ENCODE assay signal across 11 cellular contexts in the genomic region with DNA sequence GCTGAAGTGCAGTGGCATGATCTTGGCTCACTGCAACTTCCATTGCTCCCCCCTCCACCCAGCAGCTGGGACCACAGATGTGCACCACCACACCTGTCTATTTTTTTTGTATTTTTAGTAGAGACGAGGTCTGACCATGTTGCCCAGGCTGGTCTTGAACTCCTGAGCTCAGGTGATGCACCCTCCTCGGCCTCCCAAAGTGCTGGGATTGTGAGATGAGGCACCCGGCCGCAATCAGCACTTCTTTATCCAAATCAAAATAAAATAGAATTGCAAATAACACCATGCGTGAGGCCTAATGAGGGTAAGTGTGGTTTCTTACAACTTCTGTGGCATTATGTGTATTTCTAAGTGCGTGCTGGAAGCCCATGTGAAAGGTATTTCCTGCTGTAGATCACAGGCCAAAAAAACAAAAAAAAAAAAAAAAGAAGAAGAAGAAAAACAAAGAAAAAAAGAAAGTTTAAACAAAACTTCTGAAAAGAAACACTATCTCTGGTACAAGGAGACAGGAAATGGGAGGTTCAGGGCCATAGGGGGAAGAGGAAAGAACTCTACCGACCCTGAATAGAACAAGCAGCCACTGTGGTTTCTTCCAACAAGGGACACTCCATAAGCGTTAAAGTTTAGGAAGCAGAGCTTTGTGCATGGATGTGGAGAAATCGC. TPM values are rescaled to one million over a fixed set of nuclear protein-coding genes. Genes with fewer than 3 reads are reported as not detected.
A peak's percentile ranks its signal among the peaks of the same experiment; 100 is the strongest.
DNase-seq lines count a peak whose midpoint lies in the region; ATAC-seq and TF ChIP-seq lines count a peak whose summit lies in the region.
"Had no signal": no experiment of that assay in that cellular context is flagged by ENCODE, and none has a peak within 500 bp of the region (broad histone marks: within the 10 kb centered on the region; RNA-seq: fewer than 3 reads in every experiment).

No MANE protein-coding gene starts in this region.

- H3K36me3 ChIP-seq in iPS-20b (ENCODE audit: insufficient read depth, low read depth, low read length) (peaks cover 8% of the 10 kb centered on the region), stomach (peaks cover 0 to 2% (median 0%) of the 10 kb centered on the region in 4 donors)

- no peak for TF ChIP-seq POLR2A in stomach (IDR thresholded peaks at IDR 0.05)

- 52 to 57% (median 53%) methylated on average over 9 of the region's 9 CpGs for WGBS in stomach, 5 donors

- H3K9me3 ChIP-seq in iPS-20b (ENCODE audit: insufficient read depth, low read depth, low read length), result no peaks in the 10 kb centered on the region; the same call in 1 of the 2 replicates
- no peaks in the 10 kb centered on the region for H3K9me3 ChIP-seq in stomach

- H3K27me3 Mint-ChIP-seq in WTC11 (ENCODE audit: low read depth), result peaks cover 2% of the 10 kb centered on the region; the same call in 1 of the 2 replicates

- peaks cover 8% of the 10 kb centered on the region for H3K36me3 Mint-ChIP-seq in WTC11

- H3K4me3 ChIP-seq in iPS-20b (ENCODE audit: low read length), result no peak overlapping the region
- no peak overlapping the region for H3K4me3 ChIP-seq in stomach

- H3K27me3 ChIP-seq in iPS-20b (ENCODE audit: insufficient read depth, low read length), result no peaks in the 10 kb centered on the region
- H3K27me3 ChIP-seq in stomach, result no peaks in the 10 kb centered on the region

- peaks cover 50% of the 10 kb centered on the region for H3K4me1 Mint-ChIP-seq in WTC11

- H3K27ac Mint-ChIP-seq in WTC11, result peak overlapping the region; percentile 86

- CTCF ChIA-PET in WTC11 (lab: Charles Lee), result interaction anchor here (0.7 to 1.7 kb wide), 5 partner anchors 16 to 70 kb away, joined by 3 to 9 read pairs (median 4); no protein-coding TSS in a partner anchor

- DNase-seq in SKM-1 (lab: John Stamatoyannopoulos, UW; ENCODE audit: unreplicated experiment) (peak; percentile 18), SKM-1 treated with dmso at 0.1 percent for 144 hours (lab: John Stamatoyannopoulos, UW; ENCODE audit: unreplicated experiment) (no peak), WTC11 (ENCODE audit: low spot score) (no peak), stomach (no peak), cerebellum (ENCODE audit: low spot score) (no peak)
- DNase-seq in stimulated activated CD4-positive, alpha-beta T cell treated with anti-CD3 and anti-CD28 coated beads, Interleukin-15, amount 100 ng/mL, for 24 hours, result no peak
- DNase-seq: NCI-H524 had no signal

- peak overlapping the region; percentile 15; the same call in 1 of the 2 replicates for H3K4me3 Mint-ChIP-seq in WTC11

- no peak for ATAC-seq in WTC11
- no peak for ATAC-seq in GM21526 (IDR thresholded peaks at IDR 0.05; ENCODE audit: low FRiP score, unreplicated experiment)

- peaks cover 19% of the 10 kb centered on the region for H3K4me1 ChIP-seq in iPS-20b (ENCODE audit: insufficient read depth, low read length)
- H3K4me1 ChIP-seq in stomach, result peaks cover 36 to 75% (median 65%) of the 10 kb centered on the region in 4 donors

- H3K9ac ChIP-seq in iPS-20b (ENCODE audit: low read depth, low read length), result peak overlapping the region; percentile 53; the same call in 1 of the 2 replicates

- H3K27ac ChIP-seq in iPS-20b (ENCODE audit: low read length) (peak overlapping the region; percentile 67), stomach (peak overlapping the region in 4 of 5 donors; percentile 35 to 99 (median 98))

- TF ChIP-seq EP300 in stomach (IDR thresholded peaks at IDR 0.05), result no peak

- intact Hi-C loops in stomach (cut with DNase I; ENCODE audit: low total_unique reads), result no loop called here

- POLR2A ChIA-PET in WTC11 (lab: Charles Lee), result interaction anchor here (0.7 kb wide), 4 partner anchors 37 to 932 kb away, joined by 3 to 7 read pairs (median 4); a partner anchor contains a TSS

- TF ChIP-seq CTCF in WTC11 (IDR thresholded peaks at IDR 0.05), result no peak
- TF ChIP-seq CTCF in stomach (IDR thresholded peaks at IDR 0.05), result no peak

- H3K9me3 Mint-ChIP-seq in WTC11, result no peaks in the 10 kb centered on the region

TF ChIP-seq in WTC11, 78 proteins besides CTCF, POLR2A, EP300 and RAD21 (continues in another document):
- no peak for TF ChIP-seq JAZF1 (CRISPR knock-in tag; IDR thresholded peaks at IDR 0.05)
- TF ChIP-seq, protein P1, sequence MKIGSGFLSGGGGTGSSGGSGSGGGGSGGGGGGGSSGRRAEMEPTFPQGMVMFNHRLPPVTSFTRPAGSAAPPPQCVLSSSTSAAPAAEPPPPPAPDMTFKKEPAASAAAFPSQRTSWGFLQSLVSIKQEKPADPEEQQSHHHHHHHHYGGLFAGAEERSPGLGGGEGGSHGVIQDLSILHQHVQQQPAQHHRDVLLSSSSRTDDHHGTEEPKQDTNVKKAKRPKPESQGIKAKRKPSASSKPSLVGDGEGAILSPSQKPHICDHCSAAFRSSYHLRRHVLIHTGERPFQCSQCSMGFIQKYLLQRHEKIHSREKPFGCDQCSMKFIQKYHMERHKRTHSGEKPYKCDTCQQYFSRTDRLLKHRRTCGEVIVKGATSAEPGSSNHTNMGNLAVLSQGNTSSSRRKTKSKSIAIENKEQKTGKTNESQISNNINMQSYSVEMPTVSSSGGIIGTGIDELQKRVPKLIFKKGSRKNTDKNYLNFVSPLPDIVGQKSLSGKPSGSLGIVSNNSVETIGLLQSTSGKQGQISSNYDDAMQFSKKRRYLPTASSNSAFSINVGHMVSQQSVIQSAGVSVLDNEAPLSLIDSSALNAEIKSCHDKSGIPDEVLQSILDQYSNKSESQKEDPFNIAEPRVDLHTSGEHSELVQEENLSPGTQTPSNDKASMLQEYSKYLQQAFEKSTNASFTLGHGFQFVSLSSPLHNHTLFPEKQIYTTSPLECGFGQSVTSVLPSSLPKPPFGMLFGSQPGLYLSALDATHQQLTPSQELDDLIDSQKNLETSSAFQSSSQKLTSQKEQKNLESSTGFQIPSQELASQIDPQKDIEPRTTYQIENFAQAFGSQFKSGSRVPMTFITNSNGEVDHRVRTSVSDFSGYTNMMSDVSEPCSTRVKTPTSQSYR (CRISPR knock-in tag; IDR thresholded peaks at IDR 0.05), result no peak
- TF ChIP-seq ZNF263 (CRISPR knock-in tag; IDR thresholded peaks at IDR 0.05; ENCODE audit: low read depth), result no peak
- no peak for TF ChIP-seq ATF1 (CRISPR knock-in tag; IDR thresholded peaks at IDR 0.05)
- no peak for TF ChIP-seq ZNF121 (CRISPR knock-in tag; IDR thresholded peaks at IDR 0.05)
- no peak for TF ChIP-seq ZNF416 (CRISPR knock-in tag; IDR thresholded peaks at IDR 0.05)
- TF ChIP-seq, protein P2, sequence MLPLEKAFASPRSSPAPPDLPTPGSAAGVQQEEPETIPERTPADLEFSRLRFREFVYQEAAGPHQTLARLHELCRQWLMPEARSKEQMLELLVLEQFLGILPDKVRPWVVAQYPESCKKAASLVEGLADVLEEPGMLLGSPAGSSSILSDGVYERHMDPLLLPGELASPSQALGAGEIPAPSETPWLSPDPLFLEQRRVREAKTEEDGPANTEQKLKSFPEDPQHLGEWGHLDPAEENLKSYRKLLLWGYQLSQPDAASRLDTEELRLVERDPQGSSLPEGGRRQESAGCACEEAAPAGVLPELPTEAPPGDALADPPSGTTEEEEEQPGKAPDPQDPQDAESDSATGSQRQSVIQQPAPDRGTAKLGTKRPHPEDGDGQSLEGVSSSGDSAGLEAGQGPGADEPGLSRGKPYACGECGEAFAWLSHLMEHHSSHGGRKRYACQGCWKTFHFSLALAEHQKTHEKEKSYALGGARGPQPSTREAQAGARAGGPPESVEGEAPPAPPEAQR (CRISPR knock-in tag; IDR thresholded peaks at IDR 0.05), result no peak
- TF ChIP-seq, protein P3, sequence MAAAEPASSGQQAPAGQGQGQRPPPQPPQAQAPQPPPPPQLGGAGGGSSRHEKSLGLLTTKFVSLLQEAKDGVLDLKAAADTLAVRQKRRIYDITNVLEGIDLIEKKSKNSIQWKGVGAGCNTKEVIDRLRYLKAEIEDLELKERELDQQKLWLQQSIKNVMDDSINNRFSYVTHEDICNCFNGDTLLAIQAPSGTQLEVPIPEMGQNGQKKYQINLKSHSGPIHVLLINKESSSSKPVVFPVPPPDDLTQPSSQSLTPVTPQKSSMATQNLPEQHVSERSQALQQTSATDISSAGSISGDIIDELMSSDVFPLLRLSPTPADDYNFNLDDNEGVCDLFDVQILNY (CRISPR knock-in tag; IDR thresholded peaks at IDR 0.05), result no peak
- TF ChIP-seq, protein P4, sequence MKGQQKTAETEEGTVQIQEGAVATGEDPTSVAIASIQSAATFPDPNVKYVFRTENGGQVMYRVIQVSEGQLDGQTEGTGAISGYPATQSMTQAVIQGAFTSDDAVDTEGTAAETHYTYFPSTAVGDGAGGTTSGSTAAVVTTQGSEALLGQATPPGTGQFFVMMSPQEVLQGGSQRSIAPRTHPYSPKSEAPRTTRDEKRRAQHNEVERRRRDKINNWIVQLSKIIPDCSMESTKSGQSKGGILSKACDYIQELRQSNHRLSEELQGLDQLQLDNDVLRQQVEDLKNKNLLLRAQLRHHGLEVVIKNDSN (CRISPR knock-in tag; IDR thresholded peaks at IDR 0.05), result no peak

RNA-seq across cellular contexts. Expression of a gene that starts 3.0 kb away (rescaled TPM):
- 235 to 389 TPM (median 236 TPM) in 3 replicates for total RNA-seq in WTC11 (2021)
- 10 to 100 TPM; 39.7 to 74.1 (median 48.1) TPM for total RNA-seq in stomach
- 10 to 100 TPM; 29.8 to 52.2 (median 34.4) TPM for polyA plus RNA-seq in stomach
- 50.0 TPM for total RNA-seq in cerebellum

RNA-seq across cellular contexts. Expression of a gene that starts 33.1 kb away (rescaled TPM):
- total RNA-seq in WTC11 (2021), result 6.6 to 12.9 TPM (median 8.0 TPM) in 3 replicates
- 10 to 100 TPM in 2 of 5 donors, 1 to 10 TPM in 2, under 1 TPM in 1; 0.87 to 14.3 (median 8.4) TPM for total RNA-seq in stomach
- polyA plus RNA-seq in stomach, result 1 to 10 TPM in 1 of 3 donors, under 1 TPM in 2; 0.78 to 1.4 (median 0.87) TPM
- total RNA-seq in cerebellum, result 17.3 TPM

RNA-seq across cellular contexts. Expression of a gene that starts 33.2 kb away (rescaled TPM):
- total RNA-seq in WTC11 (2021) (4.4 to 8.0 TPM (median 4.8 TPM) in 3 replicates), stomach (10 to 100 TPM in 1 of 5 donors, 1 to 10 TPM in 3, not detected in 1; 1.3 to 36.6 (median 3.5) TPM), cerebellum (7.5 TPM)
- polyA plus RNA-seq in stomach, result 1 to 10 TPM; 3.7 to 8.6 (median 6.1) TPM

RNA-seq across cellular contexts. Expression of a gene that starts 44.4 kb away (rescaled TPM):
- total RNA-seq in WTC11 (2021), result 20.8 to 35.5 TPM (median 34.6 TPM) in 3 replicates
- total RNA-seq in stomach, result 10 to 100 TPM in 4 of 5 donors, not detected in 1; 14.7 to 45.2 (median 21.9) TPM
- 10 to 100 TPM; 19.2 to 39.4 (median 33.7) TPM for polyA plus RNA-seq in stomach
- 0.27 TPM for total RNA-seq in cerebellum
- total RNA-seq: pulmonary artery endothelial cell; T-helper 2 cell treated with Interferon-gamma antibody and Interleukin-4, amounts not matched to agents 100 ng/mL and 5 ng/mL, for 36 hours had no signal
